Comparison of ENCODE assay signal across 33 cellular contexts in the genomic region with DNA sequence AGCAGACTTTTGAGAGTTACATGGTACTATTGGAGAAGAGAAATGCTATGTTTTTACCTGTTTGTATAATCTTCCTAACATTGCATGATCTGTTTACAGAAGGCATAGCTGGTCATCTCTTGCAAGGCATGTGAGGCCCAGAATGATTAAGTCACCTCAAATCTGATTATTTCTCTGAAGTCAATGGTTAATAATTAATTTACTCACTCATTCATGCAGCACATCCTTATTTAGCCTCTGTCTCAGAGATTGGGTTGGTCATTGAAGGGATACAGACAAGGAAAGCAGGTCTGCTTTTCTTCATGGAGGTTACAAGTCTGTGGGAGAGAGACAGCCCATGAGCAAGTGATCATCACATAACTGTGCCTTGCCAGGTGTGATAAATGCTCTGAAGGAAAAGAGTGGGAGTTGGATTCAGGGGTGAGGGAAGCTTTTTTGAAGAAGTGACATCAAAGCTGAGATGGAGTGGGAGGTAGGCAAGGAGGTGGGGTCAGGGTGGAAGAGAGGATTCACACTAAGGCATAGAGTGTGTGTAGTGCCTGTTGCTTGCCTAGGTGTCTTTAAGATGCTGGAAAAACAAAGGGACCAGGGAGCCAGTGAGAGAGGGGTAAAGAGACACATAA. TPM values are rescaled to one million over a fixed set of nuclear protein-coding genes. Genes with fewer than 3 reads are reported as not detected.
"Had no signal": no experiment of that assay in that cellular context is flagged by ENCODE, and none has a peak within 500 bp of the region (broad histone marks: within the 10 kb centered on the region; RNA-seq: fewer than 3 reads in every experiment).

No MANE protein-coding gene starts in this region.

- FAIRE-seq: K562, RCC 7860 had no signal

- ATAC-seq: activated CD8-positive, alpha-beta memory T cell treated with anti-CD3 and anti-CD28 coated beads, Interleukin-2, amount 10 ng/mL, durations not matched to agents 7 days and 5 days; K562 had no signal

- DNase-seq: activated B cell treated with CpG ODN at 0.5 μM for 24 hours; activated CD4-positive, alpha-beta memory T cell treated with anti-CD3 and anti-CD28 coated beads, Interleukin-2, amount 10 ng/mL, durations not matched to agents 7 days and 5 days; activated CD4-positive, alpha-beta T cell treated with anti-CD3 and anti-CD28 coated beads for 48 hours; activated CD4-positive, CD25-positive, alpha-beta regulatory T cell treated with anti-CD3 and anti-CD28 coated beads, Interleukin-2, amount 50 U/mL, for 72 hours; activated CD8-positive, alpha-beta memory T cell treated with anti-CD3 and anti-CD28 coated beads for 24 hours; activated CD8-positive, alpha-beta memory T cell treated with anti-CD3 and anti-CD28 coated beads, Interleukin-2, amount 10 ng/mL, durations not matched to agents 7 days and 5 days; activated CD8-positive, alpha-beta memory T cell treated with anti-CD3 and anti-CD28 coated beads, Interleukin-2, amount 50 U/mL, for 48 hours; activated effector memory CD4-positive, alpha-beta T cell treated with Interleukin-2 at 50 U/mL for 16 hours; activated naive CD4-positive, alpha-beta T cell treated with anti-CD3 and anti-CD28 coated beads, Interleukin-2, amount 10 ng/mL, durations not matched to agents 7 days and 5 days; activated naive CD8-positive, alpha-beta T cell treated with anti-CD3 and anti-CD28 coated beads for 36 hours; activated T-cell treated with anti-CD3 and anti-CD28 coated beads, Interleukin-2, amount 50 U/mL, for 48 hours; amniotic stem cell; aorta; brain microvascular endothelial cell; Karpas-422; NCI-H1105; NCI-H1417 treated with DMSO at 0.1 percent for 48 hours; NCI-H345; NCI-H526; NCI-H82; PC-9; SW 1271; T-helper 1 cell; T-helper 2 cell; T-helper 9 cell had no signal

- H3K4me3 ChIP-seq: cardiac muscle cell, K562, PC-9 had no signal

- H3K27ac ChIP-seq: brain microvascular endothelial cell, cardiac muscle cell, PC-9, RWPE1, VCaP had no signal

- H3K27me3 ChIP-seq: brain microvascular endothelial cell, cardiac muscle cell had no signal

- H3K36me3 ChIP-seq: brain microvascular endothelial cell, cardiac muscle cell had no signal

RNA-seq across cellular contexts. Expression of a gene that starts 16.3 kb away (rescaled TPM):
- total RNA-seq: activated B cell treated with CpG ODN at 0.5 μM for 24 hours; activated CD4-positive, alpha-beta memory T cell treated with anti-CD3 and anti-CD28 coated beads, Interleukin-2, amount 10 ng/mL, durations not matched to agents 7 days and 5 days; activated CD8-positive, alpha-beta memory T cell treated with anti-CD3 and anti-CD28 coated beads, Interleukin-2, amount 10 ng/mL, durations not matched to agents 7 days and 5 days; activated naive CD8-positive, alpha-beta T cell treated with anti-CD3 and anti-CD28 coated beads for 36 hours; aorta; K562; MCF 10A; NCI-H460; OCI-LY7; PC-9 had no signal
